ENCODE assay signal across 30 cellular contexts in the genomic region with DNA sequence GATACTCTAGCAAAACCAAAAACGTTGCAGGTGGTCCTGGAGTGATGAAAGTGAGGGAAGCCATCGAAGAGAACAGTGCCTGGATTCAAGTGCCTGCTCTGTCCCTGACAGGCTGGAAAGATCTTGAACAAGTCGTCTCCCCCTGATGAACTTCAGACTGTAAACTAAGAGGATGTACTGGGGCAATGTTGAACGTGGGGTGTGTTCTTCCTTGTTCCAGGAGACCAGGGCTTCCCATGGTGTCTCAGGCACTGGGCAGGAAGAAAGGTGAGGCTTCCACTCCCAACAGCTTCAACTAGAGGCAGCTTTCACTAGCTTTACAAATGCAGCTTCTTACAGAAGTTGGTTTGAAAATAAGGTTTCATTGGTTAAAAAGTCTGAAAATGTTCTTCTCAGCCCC.
"Had no signal": no experiment of that assay in that cellular context is flagged by ENCODE, and none has a peak within 500 bp of the region (broad histone marks: within the 10 kb centered on the region; RNA-seq: fewer than 3 reads in every experiment).

No MANE protein-coding gene starts in this region.

- H3K4me1 ChIP-seq: pancreas, prostate gland had no signal

- H3K4me3 ChIP-seq: esophagus squamous epithelium, pancreas, prostate gland, skin epidermis, stomach, thyroid gland had no signal

- H3K36me3 ChIP-seq: esophagus squamous epithelium, pancreas, prostate gland, stomach, thyroid gland had no signal

- DNase-seq: activated CD4-positive, alpha-beta T cell treated with anti-CD3 and anti-CD28 coated beads for 36 hours; activated CD4-positive, CD25-positive, alpha-beta regulatory T cell; activated CD8-positive, alpha-beta memory T cell treated with anti-CD3 and anti-CD28 coated beads, Interleukin-2, amount 10 ng/mL, durations not matched to agents 7 days and 5 days; activated CD8-positive, alpha-beta T cell treated with anti-CD3 and anti-CD28 coated beads, Interleukin-2, amount 10 ng/mL, durations not matched to agents 7 days and 5 days; activated naive CD4-positive, alpha-beta T cell; activated T-cell treated with anti-CD3 and anti-CD28 coated beads for 4 hours; activated T-cell treated with anti-CD3 and anti-CD28 coated beads, Interleukin-2, amount 50 U/mL, for 72 hours; anterior cingulate cortex; effector CD8-positive, alpha-beta T cell; esophagus squamous epithelium; left ventricle myocardium superior; naive thymus-derived CD4-positive, alpha-beta T cell; nucleus accumbens; pancreas; retina; stimulated activated CD4-positive, alpha-beta T cell treated with anti-CD3 and anti-CD28 coated beads, Interleukin-1b, Interleukin-23, amount 100 ng/mL, for 48 hours; stimulated activated CD4-positive, alpha-beta T cell treated with anti-CD3 and anti-CD28 coated beads, Interleukin-4, amount 100 ng/mL, for 4 hours; stimulated activated CD8-positive, alpha-beta memory T cell treated with anti-CD3 and anti-CD28 coated beads, Interleukin-4, amount 100 ng/mL, for 48 hours; stomach; thyroid gland had no signal

- H3K27me3 ChIP-seq: pancreas, stomach, thyroid gland had no signal

- H3K27ac ChIP-seq: epithelial cell of prostate, esophagus squamous epithelium, pancreas, prostate gland, stomach, thyroid gland had no signal

- FAIRE-seq: bronchial epithelial cell, endometrium, frontal cortex, islet of Langerhans, pancreas had no signal

- H3K9me3 ChIP-seq: esophagus squamous epithelium, pancreas, prostate gland, stomach, thyroid gland had no signal

- ATAC-seq: activated CD4-positive, alpha-beta T cell treated with anti-CD3 and anti-CD28 coated beads for 36 hours; activated CD8-positive, alpha-beta memory T cell treated with anti-CD3 and anti-CD28 coated beads, Interleukin-2, amount 10 ng/mL, durations not matched to agents 7 days and 5 days; activated CD8-positive, alpha-beta T cell treated with anti-CD3 and anti-CD28 coated beads, Interleukin-2, amount 10 ng/mL, durations not matched to agents 7 days and 5 days; activated naive CD4-positive, alpha-beta T cell treated with anti-CD3 and anti-CD28 coated beads, Interleukin-2, amount 50 U/mL, for 72 hours; activated T-cell treated with anti-CD3 and anti-CD28 coated beads, Interleukin-2, amount 50 U/mL, for 72 hours; left ventricle myocardium superior; naive thymus-derived CD4-positive, alpha-beta T cell; pancreas; sciatic nerve; stimulated activated memory B cell treated with anti-CD40 and anti-IgM and Interleukin-4, amounts not matched to agents 10 μg/mL and 1 μg/mL and 100 μg/mL, for 72 hours had no signal
